Comparison of ENCODE assay signal across 19 cellular contexts in the genomic region with DNA sequence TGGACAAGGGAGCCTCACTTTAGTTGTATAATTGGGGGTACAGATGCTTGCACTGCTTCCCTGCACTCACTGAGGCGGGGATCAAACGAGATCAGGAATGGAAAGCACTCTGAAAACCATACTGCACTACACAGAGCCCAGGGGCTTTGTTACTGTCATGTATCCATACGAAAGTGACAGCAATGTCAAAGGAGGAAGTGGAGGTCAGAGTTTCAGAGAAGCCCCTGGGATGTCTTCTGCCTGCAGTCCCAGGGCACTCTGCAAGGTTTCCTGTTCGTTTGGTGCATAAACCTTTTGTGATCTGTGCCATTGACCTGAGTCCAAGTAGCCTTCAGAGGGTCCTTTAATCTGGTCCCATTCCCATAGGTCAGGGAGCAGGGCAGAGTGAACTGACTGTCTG. TPM values are rescaled to one million over a fixed set of nuclear protein-coding genes. Genes with fewer than 3 reads are reported as not detected.
DNase-seq lines count a peak whose midpoint lies in the region; ATAC-seq and TF ChIP-seq lines count a peak whose summit lies in the region.
"Had no signal": no experiment of that assay in that cellular context is flagged by ENCODE, and none has a peak within 500 bp of the region (broad histone marks: within the 10 kb centered on the region; RNA-seq: fewer than 3 reads in every experiment).

No MANE protein-coding gene starts in this region.

- H3K4me3 Mint-ChIP-seq in dendritic cell treated with granulocyte-macrophage colony-stimulating factor and Interleukin-4, amounts not matched to agents 40 ng/mL and 50 ng/mL, for 4 days = no peak overlapping the region
- H3K4me3 Mint-ChIP-seq in naive thymus-derived CD4-positive, alpha-beta T cell = no peak overlapping the region
- H3K4me3 Mint-ChIP-seq: activated naive CD4-positive, alpha-beta T cell treated with anti-CD3 and anti-CD28 coated beads, Interleukin-2, amount 50 U/mL, for 24 hours; central memory CD8-positive, alpha-beta T cell; stimulated activated effector memory CD8-positive, alpha-beta T cell treated with anti-CD3 and anti-CD28 coated beads, Interleukin-12 subunit alpha, Interleukin-12 subunit beta, amount 100 ng/mL, for 72 hours; T-helper 17 cell had no signal

- no peaks in the 10 kb centered on the region for H3K9me3 ChIP-seq in naive thymus-derived CD4-positive, alpha-beta T cell (ENCODE audit: control insufficient read depth in 2 of 3, low read length in 3 of 3)
- H3K9me3 ChIP-seq: esophagus squamous epithelium had no signal

- peak overlapping the region; percentile 80 for H3K27ac Mint-ChIP-seq in dendritic cell treated with granulocyte-macrophage colony-stimulating factor and Interleukin-4, amounts not matched to agents 40 ng/mL and 50 ng/mL, for 4 days
- H3K27ac Mint-ChIP-seq in naive thymus-derived CD4-positive, alpha-beta T cell = peak overlapping the region in 1 of 9 donors; percentile 81
- H3K27ac Mint-ChIP-seq: activated naive CD4-positive, alpha-beta T cell treated with anti-CD3 and anti-CD28 coated beads, Interleukin-2, amount 50 U/mL, for 24 hours; stimulated activated effector memory CD8-positive, alpha-beta T cell treated with anti-CD3 and anti-CD28 coated beads, Interleukin-12 subunit alpha, Interleukin-12 subunit beta, amount 100 ng/mL, for 72 hours; T-helper 17 cell had no signal

- CTCF ChIA-PET in naive thymus-derived CD4-positive, alpha-beta T cell (lab: Charles Lee) = no interaction called here

- H3K27me3 Mint-ChIP-seq in dendritic cell treated with granulocyte-macrophage colony-stimulating factor and Interleukin-4, amounts not matched to agents 40 ng/mL and 50 ng/mL, for 4 days = no peaks in the 10 kb centered on the region
- H3K27me3 Mint-ChIP-seq in naive thymus-derived CD4-positive, alpha-beta T cell = peaks cover 0 to 24% (median 0%) of the 10 kb centered on the region in 5 donors
- H3K27me3 Mint-ChIP-seq: activated naive CD4-positive, alpha-beta T cell treated with anti-CD3 and anti-CD28 coated beads, Interleukin-2, amount 50 U/mL, for 24 hours had no signal

- H3K9me3 Mint-ChIP-seq in dendritic cell treated with granulocyte-macrophage colony-stimulating factor and Interleukin-4, amounts not matched to agents 40 ng/mL and 50 ng/mL, for 4 days = no peaks in the 10 kb centered on the region
- H3K9me3 Mint-ChIP-seq in naive thymus-derived CD4-positive, alpha-beta T cell = no peaks in the 10 kb centered on the region
- H3K9me3 Mint-ChIP-seq: activated naive CD4-positive, alpha-beta T cell treated with anti-CD3 and anti-CD28 coated beads, Interleukin-2, amount 50 U/mL, for 24 hours; central memory CD8-positive, alpha-beta T cell; stimulated activated effector memory CD8-positive, alpha-beta T cell treated with anti-CD3 and anti-CD28 coated beads, Interleukin-12 subunit alpha, Interleukin-12 subunit beta, amount 100 ng/mL, for 72 hours had no signal

- H3K27me3 ChIP-seq in naive thymus-derived CD4-positive, alpha-beta T cell (ENCODE audit: control insufficient read depth in 2 of 2, insufficient read depth in 2 of 2, low read length in 2 of 2) = no peaks in the 10 kb centered on the region
- H3K27me3 ChIP-seq: esophagus squamous epithelium had no signal

- H3K36me3 ChIP-seq in naive thymus-derived CD4-positive, alpha-beta T cell (ENCODE audit: control insufficient read depth in 2 of 3, insufficient read depth in 3 of 3, low read length in 3 of 3) = no peaks in the 10 kb centered on the region
- H3K36me3 ChIP-seq: esophagus squamous epithelium had no signal

- POLR2A ChIA-PET in naive thymus-derived CD4-positive, alpha-beta T cell (lab: Charles Lee) = no interaction called here

- in situ Hi-C loops in GM13976 (cut with MboI; ENCODE audit: low sequenced_read_pairs, unreplicated experiment) = no loop called here

- H3K36me3 Mint-ChIP-seq in dendritic cell treated with granulocyte-macrophage colony-stimulating factor and Interleukin-4, amounts not matched to agents 40 ng/mL and 50 ng/mL, for 4 days (ENCODE audit: low read depth) = no peaks in the 10 kb centered on the region
- H3K36me3 Mint-ChIP-seq in naive thymus-derived CD4-positive, alpha-beta T cell = peaks cover 0 to 16% (median 0%) of the 10 kb centered on the region in 5 donors
- H3K36me3 Mint-ChIP-seq: stimulated activated effector memory CD8-positive, alpha-beta T cell treated with anti-CD3 and anti-CD28 coated beads, Interleukin-12 subunit alpha, Interleukin-12 subunit beta, amount 100 ng/mL, for 72 hours had no signal

- TF ChIP-seq CTCF in GM13976 (IDR thresholded peaks at IDR 0.05; ENCODE audit: borderline replicate concordance, control extremely low read depth, extremely low read depth, insufficient read depth, missing control alignments) = no peak

- H3K4me1 Mint-ChIP-seq in dendritic cell treated with granulocyte-macrophage colony-stimulating factor and Interleukin-4, amounts not matched to agents 40 ng/mL and 50 ng/mL, for 4 days (ENCODE audit: low read depth) = peaks cover 68% of the 10 kb centered on the region
- peaks cover 0 to 5% (median 0%) of the 10 kb centered on the region in 7 donors for H3K4me1 Mint-ChIP-seq in naive thymus-derived CD4-positive, alpha-beta T cell
- H3K4me1 Mint-ChIP-seq: central memory CD8-positive, alpha-beta T cell had no signal

- ATAC-seq in GM18858 (IDR thresholded peaks at IDR 0.05; ENCODE audit: unreplicated experiment) (peak; percentile 55), GM21619 (IDR thresholded peaks at IDR 0.05; ENCODE audit: unreplicated experiment) (peak; percentile 52), HG03442 (IDR thresholded peaks at IDR 0.05; ENCODE audit: unreplicated experiment) (peak; percentile 63), HG03439 (IDR thresholded peaks at IDR 0.05; ENCODE audit: unreplicated experiment) (no peak)
- ATAC-seq in naive thymus-derived CD4-positive, alpha-beta T cell = no peak
- ATAC-seq: stimulated activated effector memory CD8-positive, alpha-beta T cell treated with anti-CD3 and anti-CD28 coated beads, Interleukin-12 subunit alpha, Interleukin-12 subunit beta, amount 100 ng/mL, for 72 hours; T-helper 17 cell had no signal

- no peak for DNase-seq in GM13976 (ENCODE audit: low spot score)
- DNase-seq in stimulated activated CD4-positive, alpha-beta T cell treated with anti-CD3 and anti-CD28 coated beads, Interleukin-1b, Interleukin-23, amount 100 ng/mL, for 48 hours = no peak
- no peak for DNase-seq in naive thymus-derived CD4-positive, alpha-beta T cell
- DNase-seq: esophagus squamous epithelium, IMR-90, mesenchymal stem cell, NCI-H187 treated with DMSO at 0.1 percent for 48 hours, T-helper 17 cell had no signal

- H3K4me1 ChIP-seq in naive thymus-derived CD4-positive, alpha-beta T cell (ENCODE audit: control insufficient read depth in 2 of 2, insufficient read depth in 2 of 2, low read length in 2 of 2) = no peaks in the 10 kb centered on the region
- H3K4me1 ChIP-seq: parathyroid adenoma had no signal

- H3K27ac ChIP-seq in naive thymus-derived CD4-positive, alpha-beta T cell (ENCODE audit: low read depth, low read length) = no peak overlapping the region
- H3K27ac ChIP-seq: C4-2B, esophagus squamous epithelium, parathyroid adenoma had no signal

- intact Hi-C loops in dendritic cell treated with granulocyte-macrophage colony-stimulating factor and Interleukin-4, amounts not matched to agents 40 ng/mL and 50 ng/mL, for 4 days (cut with micrococcal nuclease) = loop anchor here (5.0 kb wide), 1 partner anchor 41 kb away; no protein-coding TSS in a partner anchor
- intact Hi-C loops in naive thymus-derived CD4-positive, alpha-beta T cell (cut with micrococcal nuclease) = no loop called here

- no peak overlapping the region for H3K4me3 ChIP-seq in naive thymus-derived CD4-positive, alpha-beta T cell (ENCODE audit: low read length)
- H3K4me3 ChIP-seq: esophagus squamous epithelium had no signal

RNA-seq across cellular contexts. Expression of a gene that starts 31.2 kb away (rescaled TPM):
- 10 to 100 TPM in 1 of 5 experiments, 1 to 10 TPM in 3, not detected in 1; 6.4 to 11.1 (median 8.4) TPM for total RNA-seq in naive thymus-derived CD4-positive, alpha-beta T cell
- 10 to 100 TPM in 1 of 2 donors, 1 to 10 TPM in 1; 8.4 to 14.0 TPM for polyA plus RNA-seq in naive thymus-derived CD4-positive, alpha-beta T cell
- total RNA-seq: activated CD8-positive, alpha-beta memory T cell treated with anti-CD3 and anti-CD28 coated beads for 36 hours; IMR-90; T-helper 17 cell had no signal
- polyA plus RNA-seq: IMR-90 had no signal

RNA-seq across cellular contexts. Expression of a gene that starts 44.6 kb away (rescaled TPM):
- total RNA-seq in naive thymus-derived CD4-positive, alpha-beta T cell = 10 to 100 TPM in 2 of 5 experiments, 1 to 10 TPM in 3; 3.3 to 84.2 (median 6.6) TPM
- polyA plus RNA-seq in naive thymus-derived CD4-positive, alpha-beta T cell = 1 to 10 TPM; 1.0 to 1.2 TPM

Comparison
In these comparisons a context has a peak if more than half of its experiments do, and no peak if none do; other contexts are left out.
1. ATAC-seq: peak in GM18858 (single experiment), GM21619 (single experiment) and HG03442 (single experiment); none in naive thymus-derived CD4-positive, alpha-beta T cell (single experiment) and HG03439 (single experiment).